8 cellular contexts compared by ENCODE assay signal in genomic region chr20:20668639-20669038, GRCh38. TPM values are rescaled to one million over a fixed set of nuclear protein-coding genes. Genes with fewer than 3 reads are reported as not detected.
DNase-seq lines count a peak whose midpoint lies in the region; ATAC-seq and TF ChIP-seq lines count a peak whose summit lies in the region.

No MANE protein-coding gene starts in this region.

- no peaks in the 10 kb centered on the region for H3K36me3 Mint-ChIP-seq in activated B cell treated with CpG ODN at 0.5 μM for 24 hours (ENCODE audit: low read depth)

- H3K27ac Mint-ChIP-seq in activated B cell treated with CpG ODN at 0.5 μM for 24 hours: peak overlapping the region; percentile 27

- H3K9me3 Mint-ChIP-seq in activated B cell treated with CpG ODN at 0.5 μM for 24 hours: no peaks in the 10 kb centered on the region

- peaks cover 36% of the 10 kb centered on the region for H3K4me1 Mint-ChIP-seq in activated B cell treated with CpG ODN at 0.5 μM for 24 hours

- intact Hi-C loops in activated B cell treated with CpG ODN at 0.5 μM for 24 hours (cut with micrococcal nuclease): loop anchor here (1.0 to 10.0 kb wide), 3 partner anchors 44 to 836 kb away; partner anchors contain the start of genes KIZ and RALGAPA2

- DNase-seq in AML-193 (lab: John Stamatoyannopoulos, UW) (peak; percentile 26 to 46), activated B cell treated with CpG ODN at 0.5 μM for 24 hours (no peak), NCI-H524 treated with DMSO at 0.1 percent for 48 hours (lab: John Stamatoyannopoulos, UW) (no peak), dermis blood vessel endothelial cell (no peak), T1000 (lab: John Stamatoyannopoulos, UW) (no peak)
- DNase-seq in activated CD4-positive, alpha-beta T cell treated with anti-CD3 and anti-CD28 coated beads, Interleukin-2, amount 50 U/mL, for 4 hours: no peak

- CTCF ChIA-PET in activated B cell treated with CpG ODN at 0.5 μM for 24 hours (lab: Charles Lee): interaction anchor here (1.2 kb wide), 1 partner anchor 156 kb away, joined by 6 read pairs; no protein-coding TSS in a partner anchor

- H3K4me3 Mint-ChIP-seq in activated B cell treated with CpG ODN at 0.5 μM for 24 hours: peak overlapping the region; percentile 9

- POLR2A ChIA-PET in activated B cell treated with CpG ODN at 0.5 μM for 24 hours (lab: Charles Lee): interaction anchor here (1.0 to 1.1 kb wide), 3 partner anchors 10 to 616 kb away, joined by 3 to 4 read pairs (median 4); partner anchors contain the start of genes CFAP61, CRNKL1 and RALGAPA2

- no peak for TF ChIP-seq CTCF in activated B cell treated with CpG ODN at 0.5 μM for 24 hours (IDR thresholded peaks at IDR 0.05)

- H3K27me3 Mint-ChIP-seq in activated B cell treated with CpG ODN at 0.5 μM for 24 hours: no peaks in the 10 kb centered on the region

- ATAC-seq in GM19351 (IDR thresholded peaks at IDR 0.05; ENCODE audit: unreplicated experiment) (peak; percentile 100), HG03139 (IDR thresholded peaks at IDR 0.05; ENCODE audit: unreplicated experiment) (peak; percentile 97), activated B cell treated with CpG ODN at 0.5 μM for 24 hours (ENCODE audit: low read depth) (peak; percentile 99)

RNA-seq across cellular contexts. Expression of gene RALGAPA2, which starts 43.8 kb away (rescaled TPM):
- total RNA-seq in activated B cell treated with CpG ODN at 0.5 μM for 24 hours (16.5 and 19.2 TPM in 2 replicates), dermis blood vessel endothelial cell (76.6 and 102 TPM in 2 replicates)

Comparison
In these comparisons a context has a peak if more than half of its experiments do, and no peak if none do; other contexts are left out.
1. DNase-seq: peak in AML-193 (2 of 2); none in activated B cell treated with CpG ODN at 0.5 μM for 24 hours (single experiment), NCI-H524 treated with DMSO at 0.1 percent for 48 hours (single experiment), dermis blood vessel endothelial cell (single experiment), activated CD4-positive, alpha-beta T cell treated with anti-CD3 and anti-CD28 coated beads, Interleukin-2, amount 50 U/mL, for 4 hours (0 of 2) and T1000 (single experiment).
2. Peak in every context shown above with its lines, with median percentiles within 50 percentile points of each other: ATAC-seq.